Comparison of ENCODE assay signal across 1 cellular context in genomic region chr9:135957431-135957830, GRCh38.
TF ChIP-seq lines count a peak whose summit lies in the region.

No MANE protein-coding gene starts in this region.

TF ChIP-seq in H1, 55 proteins besides CTCF, POLR2A, EP300 and RAD21:
- TF ChIP-seq KDM1A (IDR thresholded peaks at IDR 0.05; ENCODE audit: borderline replicate concordance, low read length) (no peak), ASH2L (IDR thresholded peaks at IDR 0.05; ENCODE audit: low read length) (no peak), JUN (IDR thresholded peaks at IDR 0.05; ENCODE audit: low read depth, low read length) (no peak), JUND (IDR thresholded peaks at IDR 0.05; ENCODE audit: low read length) (no peak), CREB1 (IDR thresholded peaks at IDR 0.05) (no peak), POLR2AphosphoS5 (IDR thresholded peaks at IDR 0.05; ENCODE audit: low read depth, low read length) (no peak), SIN3A (conservative IDR thresholded peaks at IDR 0.05 in 1 of 2, IDR thresholded peaks at IDR 0.05 in 1 of 2; ENCODE audit: low read depth in 1 of 2, low read length in 2 of 2) (no peak), CBX8 (IDR thresholded peaks at IDR 0.05; ENCODE audit: borderline replicate concordance, low read depth, low read length) (no peak), SAP30 (IDR thresholded peaks at IDR 0.05; ENCODE audit: insufficient read depth, insufficient replicate concordance, low read length) (no peak)
